8 cellular contexts compared by ENCODE assay signal in the genomic region with DNA sequence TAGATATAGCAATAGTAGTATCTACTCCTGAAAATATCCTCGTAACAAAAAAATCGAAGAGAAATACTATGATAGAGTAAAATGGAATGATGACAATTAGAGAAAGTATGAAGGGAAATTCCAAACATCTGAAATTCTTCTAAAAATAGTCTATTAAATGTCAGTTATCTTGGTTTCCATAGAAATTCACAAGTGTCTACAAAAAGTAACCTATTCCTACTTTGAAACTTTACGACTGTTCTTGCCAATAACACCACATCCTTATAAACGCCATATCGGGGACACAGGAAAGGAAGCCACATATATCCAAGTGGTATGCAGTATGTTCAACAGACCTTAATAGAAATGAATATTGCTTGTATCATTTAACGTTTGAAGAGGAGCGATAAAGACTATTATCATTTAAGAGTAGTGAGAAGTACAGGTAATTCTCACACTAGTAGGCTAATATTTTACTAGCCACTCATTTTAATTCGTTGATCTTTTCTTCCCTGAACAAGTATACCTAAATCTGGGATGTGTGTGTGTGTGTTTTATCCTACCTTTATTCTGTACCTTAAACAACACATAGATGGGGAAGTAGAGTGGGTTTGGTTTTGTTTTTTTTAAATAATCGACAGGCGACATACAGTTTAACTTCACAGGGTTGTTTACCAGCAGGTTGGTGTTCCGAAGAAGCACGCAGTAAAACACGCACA. TPM values are rescaled to one million over a fixed set of nuclear protein-coding genes. Genes with fewer than 3 reads are reported as not detected.
DNase-seq lines count a peak whose midpoint lies in the region; ATAC-seq and TF ChIP-seq lines count a peak whose summit lies in the region.

No MANE protein-coding gene starts in this region.

- H3K4me1 ChIP-seq in BLaER1, result peaks cover 46% of the 10 kb centered on the region
- H3K4me1 ChIP-seq in ectodermal cell (ENCODE audit: control insufficient read depth, insufficient read depth, low read length), result peaks cover 7% of the 10 kb centered on the region

- peak overlapping the region; percentile 96 for H3K27ac ChIP-seq in BLaER1
- no peak overlapping the region for H3K27ac ChIP-seq in ectodermal cell (ENCODE audit: insufficient read depth, low read depth, low read length, poor library complexity, severe bottlenecking)
- no peak overlapping the region for H3K27ac ChIP-seq in WERI-Rb-1

- no peaks in the 10 kb centered on the region for H3K27me3 ChIP-seq in BLaER1
- H3K27me3 ChIP-seq in ectodermal cell (ENCODE audit: control insufficient read depth, insufficient read depth, low read length, poor library complexity, severe bottlenecking), result peaks cover 28% of the 10 kb centered on the region
- H3K27me3 ChIP-seq in WERI-Rb-1 (ENCODE audit: insufficient read depth, low read depth, severe bottlenecking), result peaks cover 14% of the 10 kb centered on the region

- no peak for TF ChIP-seq CTCF in natural killer cell (IDR thresholded peaks at IDR 0.05)
- no peak for TF ChIP-seq CTCF in WERI-Rb-1 (IDR thresholded peaks at IDR 0.05; ENCODE audit: low read depth, low read length)

- H3K4me3 ChIP-seq in BLaER1, result peak overlapping the region; percentile 91
- H3K4me3 ChIP-seq in ectodermal cell (ENCODE audit: insufficient read depth, low read depth, low read length), result peak overlapping the region; percentile 72
- no peak overlapping the region for H3K4me3 ChIP-seq in WERI-Rb-1 (ENCODE audit: low read depth, low read length)

- intact Hi-C loops in natural killer cell (cut with micrococcal nuclease), result loop anchor here (5.0 kb wide), 1 partner anchor 137 kb away; a partner anchor contains a TSS

- H3K27ac Mint-ChIP-seq in IgD-negative memory B cell (peak overlapping the region in 1 of 3 donors; percentile 22), natural killer cell (no peak overlapping the region)

- H3K4me2 ChIP-seq in BLaER1, result peak overlapping the region; percentile 82

- peaks cover 36% of the 10 kb centered on the region for H4K20me1 ChIP-seq in BLaER1

- H3K4me3 Mint-ChIP-seq in IgD-negative memory B cell, result peak overlapping the region; percentile 1 to 83 (median 60)
- H3K4me3 Mint-ChIP-seq in natural killer cell, result peak overlapping the region; percentile 51

- DNase-seq in natural killer cell, result no peak
- DNase-seq in mucosa of gallbladder (ENCODE audit: low spot score), result no peak
- no peak for DNase-seq in WERI-Rb-1

- H3K4me1 Mint-ChIP-seq in IgD-negative memory B cell (peaks cover 8 to 16% (median 9%) of the 10 kb centered on the region in 3 donors), natural killer cell (peaks cover 6 to 7% of the 10 kb centered on the region in 2 donors)

- ATAC-seq in natural killer cell (no peak), HG03039 (IDR thresholded peaks at IDR 0.05; ENCODE audit: unreplicated experiment) (no peak), HG02973 (IDR thresholded peaks at IDR 0.05; ENCODE audit: unreplicated experiment) (no peak)

- H3K27me3 Mint-ChIP-seq in IgD-negative memory B cell (peaks cover 24% of the 10 kb centered on the region), natural killer cell (ENCODE audit: low read depth in 2 of 2) (peaks cover 20 to 23% of the 10 kb centered on the region in 2 donors)

- H3K36me3 ChIP-seq in BLaER1 (peaks cover 35% of the 10 kb centered on the region), ectodermal cell (ENCODE audit: control insufficient read depth, insufficient read depth, low read length) (no peaks in the 10 kb centered on the region), WERI-Rb-1 (no peaks in the 10 kb centered on the region)

- H3K9me3 ChIP-seq in BLaER1 (peaks cover 28% of the 10 kb centered on the region), ectodermal cell (ENCODE audit: control insufficient read depth, low read length) (no peaks in the 10 kb centered on the region), WERI-Rb-1 (ENCODE audit: severe bottlenecking) (no peaks in the 10 kb centered on the region)

- H3K9me3 Mint-ChIP-seq in IgD-negative memory B cell, result no peaks in the 10 kb centered on the region
- H3K9me3 Mint-ChIP-seq in natural killer cell, result peaks cover 0 to 2% of the 10 kb centered on the region in 2 donors

- H3K36me3 Mint-ChIP-seq in IgD-negative memory B cell, result no peaks in the 10 kb centered on the region
- H3K36me3 Mint-ChIP-seq in natural killer cell, result no peaks in the 10 kb centered on the region

- H3K9ac ChIP-seq in BLaER1, result peak overlapping the region; percentile 96

- 66 to 73% methylated on average over 2 to 5 of the region's 13 CpGs for WGBS in ectodermal cell, 2 experiments

RNA-seq across cellular contexts. Expression of a gene that starts 1.2 kb away (rescaled TPM):
- polyA plus RNA-seq in IgD-negative memory B cell, result 0.46 TPM
- 33.5 TPM for polyA plus RNA-seq in ectodermal cell (2013, experiment 1 of 4)
- 34.1 TPM for polyA plus RNA-seq in ectodermal cell (2013, experiment 2 of 4)
- polyA plus RNA-seq in ectodermal cell (2013, experiment 3 of 4), result 21.8 TPM
- polyA plus RNA-seq in ectodermal cell (2013, experiment 4 of 4), result 23.8 TPM
- total RNA-seq in natural killer cell (under 1 TPM in 1 of 3 donors, not detected in 2; 0.38 TPM), mucosa of gallbladder (5.4 TPM)

RNA-seq across cellular contexts. Expression of a gene that starts 15.1 kb away (rescaled TPM):
- polyA plus RNA-seq in IgD-negative memory B cell, result 18.1 TPM
- 64.3 TPM for polyA plus RNA-seq in ectodermal cell (2013, experiment 1 of 4)
- polyA plus RNA-seq in ectodermal cell (2013, experiment 2 of 4), result 62.8 TPM
- polyA plus RNA-seq in ectodermal cell (2013, experiment 3 of 4), result 57.5 TPM
- 57.2 TPM for polyA plus RNA-seq in ectodermal cell (2013, experiment 4 of 4)
- total RNA-seq in natural killer cell (10 to 100 TPM; 13.9 to 21.3 (median 19.6) TPM), mucosa of gallbladder (25.6 TPM)
